ENCODE assay signal across 1 cellular context in the genomic region with DNA sequence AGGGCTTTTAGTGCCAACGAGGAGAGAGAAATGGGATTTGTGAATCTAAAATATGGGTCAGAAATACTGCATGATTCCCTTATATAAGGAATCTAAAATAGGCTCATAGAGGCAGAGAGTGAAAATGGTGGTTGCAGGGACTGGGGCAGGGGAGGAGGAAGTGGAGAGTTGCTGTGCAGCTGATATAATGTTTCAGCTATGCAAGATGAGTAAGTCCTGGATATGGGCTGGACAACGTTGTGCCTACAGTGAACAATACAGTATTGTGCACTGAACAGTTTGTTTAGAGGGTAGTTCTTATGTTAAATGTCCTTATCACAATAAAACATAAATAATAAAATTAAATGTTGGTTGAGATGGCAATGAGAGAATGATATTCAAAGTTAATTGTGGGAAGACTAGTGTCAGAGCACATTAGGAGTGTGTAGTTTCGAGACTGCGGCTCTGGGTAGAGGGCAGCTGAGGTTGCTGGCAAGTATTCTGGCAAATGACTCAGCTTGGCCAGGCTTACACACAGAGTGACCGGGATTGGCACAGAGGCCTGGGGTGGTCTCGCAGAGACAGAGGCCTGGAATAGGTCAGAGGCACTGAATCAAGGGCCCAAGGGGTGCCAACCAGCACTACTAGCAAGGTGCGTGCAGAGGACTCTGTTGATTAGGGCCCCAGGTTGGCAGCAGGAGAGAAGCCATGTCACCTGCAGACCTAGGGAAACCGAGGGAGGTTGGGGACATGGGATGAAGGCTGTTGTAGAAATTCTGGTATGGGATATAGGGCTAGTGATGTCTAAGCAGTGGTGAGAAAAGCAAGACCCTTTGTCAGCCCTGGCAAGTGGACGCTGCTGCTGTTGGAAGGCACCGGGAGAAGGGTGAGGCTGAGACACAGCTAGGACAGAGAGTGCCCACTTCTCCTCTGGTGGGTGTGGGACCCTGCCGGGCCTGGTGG.
TF ChIP-seq lines count a peak whose summit lies in the region.

No MANE protein-coding gene starts in this region.

TF ChIP-seq in K562, 482 proteins besides CTCF, POLR2A, EP300 and RAD21:
- TF ChIP-seq BACH1 (tag; IDR thresholded peaks at IDR 0.05) (peak; percentile 42; the same call in 1 of the 2 replicates), ZNF3 (CRISPR knock-in tag; IDR thresholded peaks at IDR 0.05) (no peak), FOSL1 (tag; conservative IDR thresholded peaks at IDR 0.05) (peak; percentile 37), RB1 (IDR thresholded peaks at IDR 0.05; ENCODE audit: low read depth) (no peak), ZNF232 (CRISPR knock-in tag; IDR thresholded peaks at IDR 0.05) (no peak), CREB1 (IDR thresholded peaks at IDR 0.05) (no peak), CREB1 (CRISPR knock-in tag; IDR thresholded peaks at IDR 0.05) (no peak), YY1 (IDR thresholded peaks at IDR 0.05; ENCODE audit: borderline replicate concordance in 1 of 3, control insufficient read depth in 1 of 3, extremely low read depth in 1 of 3, insufficient read depth in 3 of 3, insufficient read length in 1 of 3, insufficient replicate concordance in 2 of 3, low read depth in 1 of 3, low read length in 2 of 3) (peak in 1 of 3 experiments; percentile 47), ZNF766 (CRISPR knock-in tag; conservative IDR thresholded peaks at IDR 0.05) (peak; percentile 71; the same call in 1 of the 2 replicates), JUND (IDR thresholded peaks at IDR 0.05; ENCODE audit: borderline replicate concordance, low read depth, low read length) (peak; percentile 28; the same call in 1 of the 2 replicates), JUND (tag; IDR thresholded peaks at IDR 0.05; ENCODE audit: borderline replicate concordance, low read depth, low read length) (peak; percentile 47; the same call in 1 of the 3 replicates), FOXA3 (CRISPR knock-in tag; conservative IDR thresholded peaks at IDR 0.05 in 1 of 2, IDR thresholded peaks at IDR 0.05 in 1 of 2) (no peak), MIER1 (IDR thresholded peaks at IDR 0.05; ENCODE audit: low read depth) (no peak), SPI1 (IDR thresholded peaks at IDR 0.05; ENCODE audit: borderline replicate concordance, low read depth, low read length) (peak; percentile 75; the same call in 1 of the 2 replicates), NR2C2 (CRISPR knock-in tag; IDR thresholded peaks at IDR 0.05) (no peak), NR2C2 (tag; IDR thresholded peaks at IDR 0.05) (no peak), POLR2AphosphoS5 (IDR thresholded peaks at IDR 0.05; ENCODE audit: control insufficient read depth, insufficient read depth, low read depth, low read length) (no peak), TCFL5 (CRISPR knock-in tag; conservative IDR thresholded peaks at IDR 0.05) (no peak)
- TF ChIP-seq, protein P1, sequence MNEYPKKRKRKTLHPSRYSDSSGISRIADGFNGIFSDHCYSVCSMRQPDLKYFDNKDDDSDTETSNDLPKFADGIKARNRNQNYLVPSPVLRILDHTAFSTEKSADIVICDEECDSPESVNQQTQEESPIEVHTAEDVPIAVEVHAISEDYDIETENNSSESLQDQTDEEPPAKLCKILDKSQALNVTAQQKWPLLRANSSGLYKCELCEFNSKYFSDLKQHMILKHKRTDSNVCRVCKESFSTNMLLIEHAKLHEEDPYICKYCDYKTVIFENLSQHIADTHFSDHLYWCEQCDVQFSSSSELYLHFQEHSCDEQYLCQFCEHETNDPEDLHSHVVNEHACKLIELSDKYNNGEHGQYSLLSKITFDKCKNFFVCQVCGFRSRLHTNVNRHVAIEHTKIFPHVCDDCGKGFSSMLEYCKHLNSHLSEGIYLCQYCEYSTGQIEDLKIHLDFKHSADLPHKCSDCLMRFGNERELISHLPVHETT (CRISPR knock-in tag; conservative IDR thresholded peaks at IDR 0.05 in 1 of 2, IDR thresholded peaks at IDR 0.05 in 1 of 2): 0 out of 4 replicates have a peak, but pooled peaks of 1 of the 2 experiments have one; percentile 42
- TF ChIP-seq, protein P2, sequence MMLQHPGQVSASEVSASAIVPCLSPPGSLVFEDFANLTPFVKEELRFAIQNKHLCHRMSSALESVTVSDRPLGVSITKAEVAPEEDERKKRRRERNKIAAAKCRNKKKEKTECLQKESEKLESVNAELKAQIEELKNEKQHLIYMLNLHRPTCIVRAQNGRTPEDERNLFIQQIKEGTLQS (IDR thresholded peaks at IDR 0.05): peak; percentile 46; the same call in 1 of the 2 replicates
- TF ChIP-seq, protein P2 (CRISPR knock-in tag; conservative IDR thresholded peaks at IDR 0.05): no peak
- TF ChIP-seq, protein P3, sequence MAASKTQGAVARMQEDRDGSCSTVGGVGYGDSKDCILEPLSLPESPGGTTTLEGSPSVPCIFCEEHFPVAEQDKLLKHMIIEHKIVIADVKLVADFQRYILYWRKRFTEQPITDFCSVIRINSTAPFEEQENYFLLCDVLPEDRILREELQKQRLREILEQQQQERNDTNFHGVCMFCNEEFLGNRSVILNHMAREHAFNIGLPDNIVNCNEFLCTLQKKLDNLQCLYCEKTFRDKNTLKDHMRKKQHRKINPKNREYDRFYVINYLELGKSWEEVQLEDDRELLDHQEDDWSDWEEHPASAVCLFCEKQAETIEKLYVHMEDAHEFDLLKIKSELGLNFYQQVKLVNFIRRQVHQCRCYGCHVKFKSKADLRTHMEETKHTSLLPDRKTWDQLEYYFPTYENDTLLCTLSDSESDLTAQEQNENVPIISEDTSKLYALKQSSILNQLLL (CRISPR knock-in tag; IDR thresholded peaks at IDR 0.05; ENCODE audit: borderline replicate concordance): no peak
